In the genomic region with DNA sequence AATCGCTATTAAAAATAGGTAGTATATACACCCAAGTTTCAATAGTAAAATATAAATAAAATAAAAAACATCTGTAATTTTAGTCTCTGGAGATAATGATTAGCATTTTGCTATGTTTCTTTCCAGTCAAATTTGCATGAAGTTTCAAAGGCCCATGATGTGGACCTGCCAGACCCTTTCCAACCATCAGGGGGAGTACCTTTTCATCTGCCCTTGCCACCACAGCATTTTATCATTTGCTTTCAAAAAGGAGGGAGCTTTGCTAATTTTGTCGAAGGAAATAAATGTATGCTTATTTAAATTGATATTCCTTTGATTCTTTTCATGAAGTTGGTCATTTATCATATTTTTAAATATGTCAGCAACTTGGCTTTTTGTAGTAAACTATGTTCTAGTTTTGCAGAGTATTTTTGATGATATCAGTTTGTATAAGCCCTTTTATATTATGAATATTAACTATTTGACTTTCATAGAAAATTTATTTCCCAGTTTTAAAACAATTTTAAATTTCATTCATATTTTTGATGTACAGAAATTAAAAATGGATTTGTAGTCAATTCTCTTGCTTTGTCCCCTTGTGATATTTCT, we compare ENCODE assay signal across 9 cellular contexts.
DNase-seq lines count a peak whose midpoint lies in the region; ATAC-seq and TF ChIP-seq lines count a peak whose summit lies in the region.
"Had no signal": no experiment of that assay in that cellular context is flagged by ENCODE, and none has a peak within 500 bp of the region (broad histone marks: within the 10 kb centered on the region; RNA-seq: fewer than 3 reads in every experiment).

No MANE protein-coding gene starts in this region.

- H3K9me3 ChIP-seq in left lung = no peaks in the 10 kb centered on the region

- H3K36me3 ChIP-seq in KMS-11 (ENCODE audit: insufficient read depth) (no peaks in the 10 kb centered on the region), left lung (peaks cover 0 to 23% of the 10 kb centered on the region in 2 donors)

- no peak overlapping the region for H2AFZ ChIP-seq in KMS-11 (ENCODE audit: low read depth)

- H3K79me2 ChIP-seq in KMS-11 (ENCODE audit: insufficient read depth, low read depth) = no peaks in the 10 kb centered on the region

- H3K27ac ChIP-seq in KMS-11 = no peak overlapping the region
- no peak overlapping the region for H3K27ac ChIP-seq in left lung

- H4K20me1 ChIP-seq in KMS-11 (ENCODE audit: insufficient read depth) = no peaks in the 10 kb centered on the region

- ATAC-seq in left lung (no peak), GM18498 (IDR thresholded peaks at IDR 0.05; ENCODE audit: unreplicated experiment) (no peak)

- H3K4me3 ChIP-seq in KMS-11 (IDR thresholded peaks at IDR 0.05; ENCODE audit: insufficient read depth, low read depth, low read length) (no peak overlapping the region), left lung (no peak overlapping the region)
- H3K4me3 ChIP-seq: lung had no signal

- H3K4me1 ChIP-seq in KMS-11 (ENCODE audit: low read depth, poor library complexity, severe bottlenecking) (no peaks in the 10 kb centered on the region), left lung (no peaks in the 10 kb centered on the region)

- no peak overlapping the region for H3K9ac ChIP-seq in KMS-11

- TF ChIP-seq CTCF in KMS-11 (conservative IDR thresholded peaks at IDR 0.05; ENCODE audit: low read depth, low read length) = peak; percentile 35
- peak; percentile 29 to 56 for TF ChIP-seq CTCF in left lung (IDR thresholded peaks at IDR 0.05)

- H3K27me3 ChIP-seq in KMS-11 (ENCODE audit: insufficient read depth, low read depth) (no peaks in the 10 kb centered on the region), left lung (no peaks in the 10 kb centered on the region)

- peak; percentile 20 for DNase-seq in 8988T
- peak; percentile 11 for DNase-seq in Daoy (ENCODE audit: low read depth)
- DNase-seq in activated CD4-positive, alpha-beta T cell treated with anti-CD3 and anti-CD28 coated beads, Interleukin-2, amount 50 U/mL, for 48 hours = peak; percentile 2 to 6
- no peak for DNase-seq in left lung
- DNase-seq in activated CD8-positive, alpha-beta memory T cell treated with anti-CD3 and anti-CD28 coated beads, Interleukin-2, amount 50 U/mL, for 4 hours = no peak
- DNase-seq in NCI-H2196 treated with DMSO at 0.1 percent for 48 hours (lab: John Stamatoyannopoulos, UW; ENCODE audit: unreplicated experiment) = no peak

- intact Hi-C loops in left lung (cut with DNase I) = no loop called here

- no peak overlapping the region for H3K4me2 ChIP-seq in KMS-11

Comparison
In these comparisons a context has a peak if more than half of its experiments do, and no peak if none do; other contexts are left out.
1. DNase-seq: peak in 8988T (single experiment), Daoy (single experiment) and activated CD4-positive, alpha-beta T cell treated with anti-CD3 and anti-CD28 coated beads, Interleukin-2, amount 50 U/mL, for 48 hours (2 of 2); none in left lung (0 of 2), activated CD8-positive, alpha-beta memory T cell treated with anti-CD3 and anti-CD28 coated beads, Interleukin-2, amount 50 U/mL, for 4 hours (single experiment) and NCI-H2196 treated with DMSO at 0.1 percent for 48 hours (single experiment).